ENCODE assay signal across 1 cellular context in genomic region chr14:65320661-65321308, GRCh38.
TF ChIP-seq lines count a peak whose summit lies in the region.

No MANE protein-coding gene starts in this region.

TF ChIP-seq in WTC11, 78 proteins besides CTCF, POLR2A, EP300 and RAD21 (continued from another document):
- no peak for TF ChIP-seq PRDM15 (CRISPR knock-in tag; IDR thresholded peaks at IDR 0.05)
TF ChIP-seq in WTC11: peak in this region for 0.
